9 cellular contexts compared by ENCODE assay signal in the genomic region with DNA sequence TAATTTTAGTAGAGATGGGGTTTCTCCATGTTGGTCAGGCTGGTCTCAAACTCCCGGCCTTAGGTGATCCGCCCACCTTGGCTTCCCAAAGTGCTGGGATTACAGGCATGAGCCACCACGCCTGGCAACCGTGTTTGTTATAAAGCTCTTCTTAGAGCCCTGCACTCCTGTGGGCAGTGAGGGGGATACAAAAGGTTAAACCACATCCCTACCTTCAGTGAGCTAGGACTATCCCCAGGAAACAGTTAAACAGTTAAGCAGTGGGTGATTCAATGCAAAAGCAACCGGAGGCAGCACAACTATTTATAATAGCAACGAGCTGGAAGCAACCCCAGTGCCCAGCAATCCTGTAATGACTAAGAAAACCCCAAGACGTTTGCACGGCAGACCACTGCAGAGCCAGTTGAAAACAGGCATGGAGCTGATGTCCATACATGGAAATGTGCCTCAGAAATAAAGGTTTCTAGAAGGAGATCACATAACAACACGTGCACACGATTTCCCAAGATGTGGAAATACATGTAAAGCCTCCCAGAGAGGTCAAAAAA.
DNase-seq lines count a peak whose midpoint lies in the region; ATAC-seq and TF ChIP-seq lines count a peak whose summit lies in the region.
"Had no signal": no experiment of that assay in that cellular context is flagged by ENCODE, and none has a peak within 500 bp of the region (broad histone marks: within the 10 kb centered on the region; RNA-seq: fewer than 3 reads in every experiment).

No MANE protein-coding gene starts in this region.

- DNase-seq in EH (ENCODE audit: low read depth) = peak; percentile 100
- DNase-seq in activated CD8-positive, alpha-beta T cell treated with anti-CD3 and anti-CD28 coated beads for 36 hours = peak; percentile 71
- peak; percentile 9 to 98 for DNase-seq in lung microvascular endothelial cell (ENCODE audit: low read depth in 2 of 2)
- DNase-seq in DMS153 (lab: John Stamatoyannopoulos, UW) = no peak
- no peak for DNase-seq in HAP-1 (ENCODE audit: low spot score in 2 of 2)
- DNase-seq in NCI-H2107 (lab: John Stamatoyannopoulos, UW) = no peak

- in situ Hi-C loops in HAP-1 (cut with MboI; ENCODE audit: low sequenced_read_pairs) = loop anchor here (25.0 kb wide), 1 partner anchor 1076 kb away; no protein-coding TSS in a partner anchor

- CTCF ChIA-PET in activated CD8-positive, alpha-beta T cell treated with anti-CD3 and anti-CD28 coated beads for 36 hours (lab: Charles Lee) = interaction anchor here (0.8 to 1.7 kb wide), 6 partner anchors 10 to 347 kb away, joined by 3 to 5 read pairs (median 4); no protein-coding TSS in a partner anchor

- no peaks in the 10 kb centered on the region for H3K27me3 ChIP-seq in HAP-1 (ENCODE audit: low read depth)

- H3K27ac Mint-ChIP-seq in activated CD8-positive, alpha-beta T cell treated with anti-CD3 and anti-CD28 coated beads for 36 hours = peak overlapping the region; percentile 64
- H3K27ac Mint-ChIP-seq: IgD-negative memory B cell had no signal

- H3K4me1 ChIP-seq in HAP-1 = no peaks in the 10 kb centered on the region

- no peaks in the 10 kb centered on the region for H3K36me3 Mint-ChIP-seq in activated CD8-positive, alpha-beta T cell treated with anti-CD3 and anti-CD28 coated beads for 36 hours (ENCODE audit: low read depth)

- no peak overlapping the region for H3K4me3 Mint-ChIP-seq in activated CD8-positive, alpha-beta T cell treated with anti-CD3 and anti-CD28 coated beads for 36 hours
- H3K4me3 Mint-ChIP-seq: IgD-negative memory B cell had no signal

- POLR2A ChIA-PET in activated CD8-positive, alpha-beta T cell treated with anti-CD3 and anti-CD28 coated beads for 36 hours (lab: Charles Lee) = no interaction called here

- H3K9me3 Mint-ChIP-seq in activated CD8-positive, alpha-beta T cell treated with anti-CD3 and anti-CD28 coated beads for 36 hours = no peaks in the 10 kb centered on the region

- peak; percentile 57 for ATAC-seq in GM19468 (IDR thresholded peaks at IDR 0.05; ENCODE audit: extremely low read depth, unreplicated experiment)
- ATAC-seq in HG03460 (IDR thresholded peaks at IDR 0.05; ENCODE audit: unreplicated experiment) = peak; percentile 83
- peak; percentile 93 for ATAC-seq in activated CD8-positive, alpha-beta T cell treated with anti-CD3 and anti-CD28 coated beads for 36 hours

- H3K4me1 Mint-ChIP-seq in activated CD8-positive, alpha-beta T cell treated with anti-CD3 and anti-CD28 coated beads for 36 hours (ENCODE audit: low read depth) = peaks cover 6% of the 10 kb centered on the region

- intact Hi-C loops in activated CD8-positive, alpha-beta T cell treated with anti-CD3 and anti-CD28 coated beads for 36 hours (cut with micrococcal nuclease) = no loop called here

- H3K4me3 ChIP-seq in HAP-1 = no peak overlapping the region

- H3K27me3 Mint-ChIP-seq in activated CD8-positive, alpha-beta T cell treated with anti-CD3 and anti-CD28 coated beads for 36 hours = peaks cover 3% of the 10 kb centered on the region

- H3K9me3 ChIP-seq in HAP-1 = no peaks in the 10 kb centered on the region

- H3K36me3 ChIP-seq in HAP-1 (replicated peaks) = no peaks in the 10 kb centered on the region

- TF ChIP-seq CTCF in activated CD8-positive, alpha-beta T cell treated with anti-CD3 and anti-CD28 coated beads for 36 hours (IDR thresholded peaks at IDR 0.05) = no peak

Comparison
In these comparisons a context has a peak if more than half of its experiments do, and no peak if none do; other contexts are left out.
1. DNase-seq: peak in EH (single experiment), activated CD8-positive, alpha-beta T cell treated with anti-CD3 and anti-CD28 coated beads for 36 hours (single experiment) and lung microvascular endothelial cell (2 of 2); none in DMS153 (single experiment), HAP-1 (0 of 2) and NCI-H2107 (single experiment).
2. Peak in every context shown above with its lines, with median percentiles within 50 percentile points of each other: ATAC-seq.